Comparison of ENCODE assay signal across 1 cellular context in genomic region chr12:45273717-45274271, GRCh38.
TF ChIP-seq lines count a peak whose summit lies in the region.

No MANE protein-coding gene starts in this region.

TF ChIP-seq in GM23338, 12 proteins besides CTCF, POLR2A, EP300 and RAD21 (continued from another document):
- TF ChIP-seq REST (IDR thresholded peaks at IDR 0.05; ENCODE audit: unreplicated experiment) (no peak), ETS1 (IDR thresholded peaks at IDR 0.05) (no peak), ZNF331 (CRISPR knock-in tag; IDR thresholded peaks at IDR 0.05; ENCODE audit: low read depth) (no peak), EZH2 (IDR thresholded peaks at IDR 0.05; ENCODE audit: low read depth, unreplicated experiment) (no peak), POLR2AphosphoS5 (IDR thresholded peaks at IDR 0.05; ENCODE audit: low read depth) (no peak), ZNF114 (CRISPR knock-in tag; IDR thresholded peaks at IDR 0.05) (no peak), CREB1 (CRISPR knock-in tag; IDR thresholded peaks at IDR 0.05; ENCODE audit: low read depth) (no peak), STAT1 (IDR thresholded peaks at IDR 0.05; ENCODE audit: unreplicated experiment) (no peak), JUNB (IDR thresholded peaks at IDR 0.05; ENCODE audit: unreplicated experiment) (no peak)
